In the genomic region with DNA sequence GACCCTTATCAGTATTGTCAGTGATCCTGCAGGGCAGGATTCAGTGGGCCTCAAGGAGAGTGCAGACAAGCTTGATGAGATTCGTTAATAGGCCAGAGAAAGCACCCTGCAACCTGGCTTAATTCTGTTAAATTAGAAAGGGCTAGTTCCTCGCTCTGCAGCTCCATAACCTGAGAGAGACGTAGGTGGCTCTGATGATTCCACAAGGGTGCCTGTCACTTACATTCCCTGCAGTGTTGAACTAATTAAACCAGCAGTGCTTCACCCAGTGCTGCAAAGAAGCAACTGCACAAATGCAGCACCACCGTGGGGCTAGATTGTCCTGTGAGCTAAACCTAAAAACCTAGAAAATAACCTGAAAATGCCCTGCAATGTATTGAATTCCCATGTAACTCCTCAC, we compare ENCODE assay signal across 21 cellular contexts.
DNase-seq lines count a peak whose midpoint lies in the region; ATAC-seq and TF ChIP-seq lines count a peak whose summit lies in the region.
"Had no signal": no experiment of that assay in that cellular context is flagged by ENCODE, and none has a peak within 500 bp of the region (broad histone marks: within the 10 kb centered on the region; RNA-seq: fewer than 3 reads in every experiment).

No MANE protein-coding gene starts in this region.

- no peak overlapping the region for H3K4me3 ChIP-seq in neuronal stem cell (ENCODE audit: low read length in 2 of 2)
- H3K4me3 ChIP-seq: BLaER1 had no signal

- no peak overlapping the region for H2BK5ac ChIP-seq in neuronal stem cell (ENCODE audit: low read length)

- peak overlapping the region; percentile 39 for H3K18ac ChIP-seq in neuronal stem cell (ENCODE audit: low read length)

- no peaks in the 10 kb centered on the region for H3K36me3 Mint-ChIP-seq in nephron progenitor cell (ENCODE audit: low read depth)
- H3K36me3 Mint-ChIP-seq: CD14-positive monocyte; CD4-positive, alpha-beta memory T cell; CD4-positive, CD25-positive, alpha-beta regulatory T cell; CD8-positive, alpha-beta memory T cell had no signal

- no peak overlapping the region for H3K14ac ChIP-seq in neuronal stem cell (ENCODE audit: low read length)

- H3K9me3 ChIP-seq in neuronal stem cell (replicated peaks in 1 of 2; ENCODE audit: control insufficient read depth in 2 of 2, insufficient read depth in 1 of 2, low read depth in 1 of 2, low read length in 2 of 2) = no peaks in the 10 kb centered on the region
- H3K9me3 ChIP-seq: BE2C, BLaER1 had no signal

- peak overlapping the region; percentile 39 for H3K27ac ChIP-seq in caudate nucleus (ENCODE audit: low read depth, low read length)
- no peak overlapping the region for H3K27ac ChIP-seq in neuronal stem cell (replicated peaks; ENCODE audit: low read length)
- H3K27ac ChIP-seq: BLaER1 had no signal

- no peak overlapping the region for H2BK12ac ChIP-seq in neuronal stem cell (ENCODE audit: low read length)

- H3K4me1 Mint-ChIP-seq in nephron progenitor cell = no peaks in the 10 kb centered on the region
- H3K4me1 Mint-ChIP-seq: CD14-positive monocyte; CD4-positive, alpha-beta memory T cell; CD4-positive, CD25-positive, alpha-beta regulatory T cell; CD8-positive, alpha-beta memory T cell had no signal

- H3K27me3 ChIP-seq in neuronal stem cell (ENCODE audit: control insufficient read depth in 3 of 3, insufficient read depth in 3 of 3, low read depth in 1 of 3, low read length in 3 of 3) = no peaks in the 10 kb centered on the region
- H3K27me3 ChIP-seq: BE2C, BLaER1 had no signal

- no peaks in the 10 kb centered on the region for H3K9me3 Mint-ChIP-seq in nephron progenitor cell
- H3K9me3 Mint-ChIP-seq: CD4-positive, alpha-beta memory T cell; CD8-positive, alpha-beta memory T cell had no signal

- H3K36me3 ChIP-seq in neuronal stem cell (replicated peaks in 1 of 2; ENCODE audit: control insufficient read depth in 2 of 2, insufficient read depth in 2 of 2, low read length in 2 of 2) = no peaks in the 10 kb centered on the region
- H3K36me3 ChIP-seq: BE2C, BLaER1 had no signal

- H3K27me3 Mint-ChIP-seq in nephron progenitor cell (ENCODE audit: low read depth, poor library complexity) = peaks cover 11% of the 10 kb centered on the region

- no peak overlapping the region for H4K91ac ChIP-seq in neuronal stem cell (ENCODE audit: low read depth, low read length, poor library complexity)

- no CpG with 5 or more reads among the region's 4 CpGs for WGBS in neuronal stem cell (ENCODE audit: extremely low coverage in 2 of 2, insufficient read length in 2 of 2, insufficient replicate concordance in 1 of 2), 2 donors

- peak overlapping the region; percentile 6 for H3K27ac Mint-ChIP-seq in nephron progenitor cell
- H3K27ac Mint-ChIP-seq: CD14-positive monocyte; CD4-positive, alpha-beta memory T cell; CD4-positive, CD25-positive, alpha-beta regulatory T cell; CD8-positive, alpha-beta memory T cell had no signal

- H4K8ac ChIP-seq in neuronal stem cell (ENCODE audit: low read depth, low read length) = no peak overlapping the region

- H2AFZ ChIP-seq in neuronal stem cell (ENCODE audit: low read length) = no peak overlapping the region

- TF ChIP-seq CTCF in nephron progenitor cell (IDR thresholded peaks at IDR 0.05) = no peak

- no peak overlapping the region for H2BK120ac ChIP-seq in neuronal stem cell (ENCODE audit: low read depth, low read length)

- no peak overlapping the region for H3K4me2 ChIP-seq in neuronal stem cell (ENCODE audit: insufficient read depth, low read length, poor library complexity, severe bottlenecking)
- H3K4me2 ChIP-seq: BLaER1 had no signal

- H3K9ac ChIP-seq in neuronal stem cell (ENCODE audit: low read depth, low read length, poor library complexity) = no peak overlapping the region
- H3K9ac ChIP-seq: BLaER1 had no signal

- H3K79me1 ChIP-seq in neuronal stem cell (ENCODE audit: low read depth, low read length) = no peaks in the 10 kb centered on the region

- H3K23ac ChIP-seq in neuronal stem cell (ENCODE audit: low read depth, low read length, poor library complexity) = no peak overlapping the region

- H3K4ac ChIP-seq in neuronal stem cell (ENCODE audit: low read length) = no peak overlapping the region

- no peak overlapping the region for H2AK5ac ChIP-seq in neuronal stem cell (ENCODE audit: low read depth, low read length)

- no peak for ATAC-seq in GM19455 (IDR thresholded peaks at IDR 0.05; ENCODE audit: unreplicated experiment)

- DNase-seq in caudate nucleus (lab: John Stamatoyannopoulos, UW) (peak in 4 of 61 donors; percentile 17 to 60 (median 31)), nephron progenitor cell (no peak), neuronal stem cell (ENCODE audit: low spot score) (no peak), NCI-H146 treated with DMSO at 0.1 percent for 48 hours (lab: John Stamatoyannopoulos, UW; ENCODE audit: unreplicated experiment) (no peak), NCI-H2227 (lab: John Stamatoyannopoulos, UW; ENCODE audit: unreplicated experiment) (no peak), DMS53 (lab: John Stamatoyannopoulos, UW) (no peak)
- DNase-seq: 8988T; ACHN; BE2C; C1 segment of cervical spinal cord; CD4-positive, alpha-beta memory T cell; CD4-positive, CD25-positive, alpha-beta regulatory T cell; CD8-positive, alpha-beta memory T cell; COR-L47; DMS 273 treated with DMSO at 0.1 percent for 48 hours; DMS153; DMS79 treated with DMSO at 0.1 percent for 48 hours; GF-D8 had no signal

- no peaks in the 10 kb centered on the region for H3K4me1 ChIP-seq in neuronal stem cell (ENCODE audit: control insufficient read depth in 2 of 2, insufficient read depth in 1 of 2, low read depth in 1 of 2, low read length in 2 of 2)
- H3K4me1 ChIP-seq: BE2C had no signal

- no peak overlapping the region for H2BK15ac ChIP-seq in neuronal stem cell (ENCODE audit: low read length)

- no peak overlapping the region for H3K4me3 Mint-ChIP-seq in nephron progenitor cell
- H3K4me3 Mint-ChIP-seq: CD14-positive monocyte; CD4-positive, alpha-beta memory T cell; CD4-positive, CD25-positive, alpha-beta regulatory T cell; CD8-positive, alpha-beta memory T cell had no signal
